ENCODE assay signal across 21 cellular contexts in the genomic region with DNA sequence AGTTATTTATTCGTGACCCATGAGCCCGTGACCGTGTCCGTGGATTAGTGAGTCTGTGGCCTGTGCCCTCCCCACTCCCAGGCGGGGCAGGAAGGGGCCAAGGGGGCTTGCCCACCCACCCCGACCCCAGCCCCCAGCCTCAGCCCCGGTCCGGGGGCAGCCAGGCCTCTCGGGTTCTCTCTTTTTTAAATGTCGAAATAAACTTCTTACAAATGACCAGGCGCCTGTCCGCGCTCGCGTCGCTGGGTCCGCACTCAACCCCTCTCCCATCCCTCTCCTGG. TPM values are rescaled to one million over a fixed set of nuclear protein-coding genes. Genes with fewer than 3 reads are reported as not detected.
DNase-seq lines count a peak whose midpoint lies in the region; ATAC-seq, FAIRE-seq and TF ChIP-seq lines count a peak whose summit lies in the region.
"Had no signal": no experiment of that assay in that cellular context is flagged by ENCODE, and none has a peak within 500 bp of the region (broad histone marks: within the 10 kb centered on the region; RNA-seq: fewer than 3 reads in every experiment).

No MANE protein-coding gene starts in this region.

- peaks cover 23% of the 10 kb centered on the region for H3K36me3 Mint-ChIP-seq in activated T-cell treated with anti-CD3 and anti-CD28 coated beads, Interleukin-2, amount 50 U/mL, for 24 hours (ENCODE audit: low read depth)
- H3K36me3 Mint-ChIP-seq in endodermal cell (ENCODE audit: low read depth) = peaks cover 14% of the 10 kb centered on the region

- no peak for FAIRE-seq in kidney (lab: Jason Lieb, UNC)
- FAIRE-seq: GM12878, GM18507, HTR-8/SVneo had no signal

- peaks cover 78% of the 10 kb centered on the region for H3K27me3 ChIP-seq in endodermal cell (ENCODE audit: control insufficient read depth, insufficient read depth, low read length, poor library complexity, severe bottlenecking)

- H3K9me3 Mint-ChIP-seq in activated T-cell treated with anti-CD3 and anti-CD28 coated beads, Interleukin-2, amount 50 U/mL, for 24 hours = no peaks in the 10 kb centered on the region
- H3K9me3 Mint-ChIP-seq in endodermal cell = no peaks in the 10 kb centered on the region

- intact Hi-C loops in kidney (cut with DNase I) = no loop called here

- H3K4me1 Mint-ChIP-seq in activated T-cell treated with anti-CD3 and anti-CD28 coated beads, Interleukin-2, amount 50 U/mL, for 24 hours (ENCODE audit: low read depth) = peaks cover 9% of the 10 kb centered on the region
- peaks cover 35% of the 10 kb centered on the region for H3K4me1 Mint-ChIP-seq in endodermal cell

- H3K9me3 ChIP-seq in endodermal cell (ENCODE audit: control insufficient read depth, low read length) = no peaks in the 10 kb centered on the region
- H3K9me3 ChIP-seq in kidney (ENCODE audit: control insufficient read depth in 1 of 2, low read length in 2 of 2) = no peaks in the 10 kb centered on the region

- H3K36me3 ChIP-seq in endodermal cell (ENCODE audit: control insufficient read depth, insufficient read depth, low read length) (peaks cover 14% of the 10 kb centered on the region), kidney (ENCODE audit: control insufficient read depth in 1 of 2, insufficient read depth in 2 of 2, low read length in 2 of 2) (no peaks in the 10 kb centered on the region)

- DNase-seq in activated T-cell treated with anti-CD3 and anti-CD28 coated beads, Interleukin-2, amount 50 U/mL, for 24 hours = no peak
- DNase-seq in activated T-cell treated with anti-CD3 and anti-CD28 coated beads, Interleukin-2, amount 50 U/mL, for 48 hours = no peak
- no peak for DNase-seq in endodermal cell
- DNase-seq in kidney = peak; percentile 50
- no peak for DNase-seq in EL
- DNase-seq in hippocampal formation (lab: John Stamatoyannopoulos, UW) = no peak
- DNase-seq: Karpas-422, MM.1S, NCI-H1105 treated with DMSO at 0.1 percent for 48 hours, NCI-H187, NCI-H446 had no signal

- ATAC-seq in HG02571 (IDR thresholded peaks at IDR 0.05; ENCODE audit: unreplicated experiment) (no peak), HG03159 (IDR thresholded peaks at IDR 0.05; ENCODE audit: unreplicated experiment) (no peak)
- ATAC-seq: GM12878 had no signal

- H3K27me3 Mint-ChIP-seq in activated T-cell treated with anti-CD3 and anti-CD28 coated beads, Interleukin-2, amount 50 U/mL, for 24 hours = peaks cover 69% of the 10 kb centered on the region
- peaks cover 77% of the 10 kb centered on the region for H3K27me3 Mint-ChIP-seq in endodermal cell (ENCODE audit: insufficient read depth)

- H3K27ac Mint-ChIP-seq in activated T-cell treated with anti-CD3 and anti-CD28 coated beads, Interleukin-2, amount 50 U/mL, for 24 hours = peak overlapping the region; percentile 29
- no peak overlapping the region for H3K27ac Mint-ChIP-seq in endodermal cell

- no peak overlapping the region for H3K4me3 ChIP-seq in endodermal cell (ENCODE audit: low read length)
- H3K4me3 ChIP-seq in kidney (ENCODE audit: low read length in 2 of 2) = no peak overlapping the region
- H3K4me3 ChIP-seq: BLaER1 treated with 17β-estradiol and CSF1 and Interleukin-3, amounts not matched to agents 10 nM and 100 nM; GM12878; SK-N-MC had no signal

- 1 to 3% methylated on average over 13 to 17 of the region's 17 CpGs for WGBS in endodermal cell (ENCODE audit: insufficient coverage in 1 of 2, insufficient read length in 1 of 2), 2 experiments

- H3K9ac ChIP-seq in endodermal cell (ENCODE audit: extremely low read depth, low read length, poor library complexity, severe bottlenecking) (no peak overlapping the region), kidney (ENCODE audit: low read length in 2 of 2) (no peak overlapping the region)
- H3K9ac ChIP-seq: BLaER1 treated with 17β-estradiol and CSF1 and Interleukin-3, amounts not matched to agents 10 nM and 100 nM had no signal

- no peak for TF ChIP-seq CTCF in endodermal cell (conservative IDR thresholded peaks at IDR 0.05)
- TF ChIP-seq CTCF in kidney (IDR thresholded peaks at IDR 0.05; ENCODE audit: borderline replicate concordance, extremely low read depth, insufficient read depth) = no peak

- H3K27ac ChIP-seq in endodermal cell (ENCODE audit: low read depth, low read length) (no peak overlapping the region), kidney (ENCODE audit: low read depth in 2 of 2, low read length in 2 of 2) (no peak overlapping the region)
- H3K27ac ChIP-seq: 22Rv1; BLaER1 treated with 17β-estradiol and CSF1 and Interleukin-3, amounts not matched to agents 10 nM and 100 nM; SK-N-MC had no signal

- H3K4me1 ChIP-seq in endodermal cell (ENCODE audit: control insufficient read depth, insufficient read depth, low read length) = peaks cover 9% of the 10 kb centered on the region
- H3K4me1 ChIP-seq in kidney (ENCODE audit: control insufficient read depth in 1 of 2, insufficient read depth in 1 of 2, low read depth in 1 of 2, low read length in 2 of 2) = peaks cover 0 to 4% of the 10 kb centered on the region in 2 donors

- no peak overlapping the region for H3K4me3 Mint-ChIP-seq in activated T-cell treated with anti-CD3 and anti-CD28 coated beads, Interleukin-2, amount 50 U/mL, for 24 hours
- peak overlapping the region; percentile 24 for H3K4me3 Mint-ChIP-seq in endodermal cell

RNA-seq across cellular contexts. Expression of a gene that starts 7.6 kb away (rescaled TPM):
- total RNA-seq in endodermal cell (not detected), kidney (not detected)
- polyA plus RNA-seq in endodermal cell (2013, experiment 1 of 2) = 5.0 TPM
- polyA plus RNA-seq in endodermal cell (2013, experiment 2 of 2) = 4.5 TPM
- not detected for polyA plus RNA-seq in kidney (ENCODE audit: insufficient read depth, low read depth, low replicate concordance)
- total RNA-seq: G401, GM12878, Right ventricle myocardium inferior had no signal
- polyA plus RNA-seq: GM12878 had no signal
